Comparison of ENCODE assay signal across 18 cellular contexts in the genomic region with DNA sequence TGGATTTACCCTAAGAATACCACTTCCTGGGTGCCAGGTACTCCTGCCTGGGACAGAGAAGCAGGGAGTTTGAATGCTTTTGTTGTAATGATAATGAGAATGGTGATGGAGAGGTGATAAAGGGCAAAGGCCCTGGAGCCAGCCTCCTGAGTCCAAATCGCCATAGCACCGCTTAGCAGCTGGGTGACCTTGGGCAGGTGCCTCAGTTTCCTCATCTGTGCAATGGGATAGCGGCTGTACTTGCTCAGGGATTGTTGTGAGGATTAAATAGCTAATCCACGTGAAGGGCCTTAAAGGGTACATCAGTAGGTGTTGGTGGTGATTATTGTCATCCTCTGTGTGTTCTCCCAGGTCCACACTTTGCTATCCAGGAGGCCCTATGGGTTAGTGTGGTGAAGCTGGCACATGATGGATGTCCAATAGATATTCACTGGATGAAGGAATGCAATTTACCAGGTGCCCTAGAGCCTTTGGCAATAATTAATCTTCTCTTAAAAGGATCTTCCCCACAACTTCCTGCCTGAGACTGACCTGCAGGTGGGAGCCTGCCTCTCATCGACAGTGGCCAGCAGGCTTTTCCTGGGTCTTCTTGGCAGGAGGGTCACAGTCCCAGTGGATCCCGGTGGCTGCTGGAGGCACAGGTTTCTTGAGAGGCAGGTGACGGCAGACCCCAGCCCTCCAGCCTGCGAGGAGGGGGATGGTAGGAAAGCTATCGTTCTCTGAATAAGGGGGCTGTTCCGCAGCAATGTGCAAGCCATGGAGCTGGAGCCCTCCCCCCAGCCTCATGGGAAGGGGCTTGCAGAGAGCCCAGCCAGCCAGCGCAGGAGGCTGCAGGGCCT.
DNase-seq lines count a peak whose midpoint lies in the region; ATAC-seq, FAIRE-seq and TF ChIP-seq lines count a peak whose summit lies in the region.
"Had no signal": no experiment of that assay in that cellular context is flagged by ENCODE, and none has a peak within 500 bp of the region (broad histone marks: within the 10 kb centered on the region; RNA-seq: fewer than 3 reads in every experiment).

No MANE protein-coding gene starts in this region.

- H3K4me3 ChIP-seq in kidney (ENCODE audit: low read length in 2 of 2) (no peak overlapping the region), sigmoid colon (no peak overlapping the region), trophoblast cell (ENCODE audit: low read depth, low read length) (no peak overlapping the region)
- H3K4me3 ChIP-seq: HAP-1, SJCRH30 had no signal

- no peaks in the 10 kb centered on the region for H3K79me2 ChIP-seq in trophoblast cell (ENCODE audit: control insufficient read depth, insufficient read depth, low read length, poor library complexity)

- H3K4me3 Mint-ChIP-seq in WTC11: no peak overlapping the region
- H3K4me3 Mint-ChIP-seq in Calu3 (ENCODE audit: low read depth, unreplicated experiment): no peak overlapping the region

- ATAC-seq in WTC11 (0 out of 2 replicates have a peak, but pooled peaks have one; percentile 13), HG02759 (IDR thresholded peaks at IDR 0.05; ENCODE audit: unreplicated experiment) (no peak)
- ATAC-seq: left colon had no signal

- POLR2A ChIA-PET in WTC11 (lab: Charles Lee): no interaction called here

- no peak overlapping the region for H2BK12ac ChIP-seq in trophoblast cell (ENCODE audit: low read length)

- H3K27ac ChIP-seq in kidney (ENCODE audit: low read depth in 2 of 2, low read length in 2 of 2) (no peak overlapping the region), sigmoid colon (no peak overlapping the region), trophoblast cell (ENCODE audit: low read depth, low read length) (no peak overlapping the region)
- H3K27ac ChIP-seq: HL-60 had no signal

- TF ChIP-seq EP300 in sigmoid colon (IDR thresholded peaks at IDR 0.05): no peak

- TF ChIP-seq CTCF in D721Med (IDR thresholded peaks at IDR 0.05; ENCODE audit: insufficient read depth, missing control alignments) (no peak), WTC11 (IDR thresholded peaks at IDR 0.05) (no peak), kidney (IDR thresholded peaks at IDR 0.05; ENCODE audit: borderline replicate concordance, extremely low read depth, insufficient read depth) (no peak), sigmoid colon (IDR thresholded peaks at IDR 0.05) (no peak), Calu3 (IDR thresholded peaks at IDR 0.05; ENCODE audit: unreplicated experiment) (no peak)

- BruUV-seq in Calu3 (replicated peaks; lab: Mats Ljungman, UMichigan): no TSS peak

- H3K23ac ChIP-seq in trophoblast cell (ENCODE audit: low read length): no peak overlapping the region

- H3K27me3 ChIP-seq in sigmoid colon: no peaks in the 10 kb centered on the region
- no peaks in the 10 kb centered on the region for H3K27me3 ChIP-seq in trophoblast cell (ENCODE audit: insufficient read depth, low read length)
- H3K27me3 ChIP-seq: SJCRH30 had no signal

- TF ChIP-seq POLR2A in sigmoid colon (IDR thresholded peaks at IDR 0.05): no peak

- no peak overlapping the region for H3K14ac ChIP-seq in trophoblast cell (ENCODE audit: low read length)

- H3K4me1 ChIP-seq in kidney (ENCODE audit: control insufficient read depth in 1 of 2, insufficient read depth in 1 of 2, low read depth in 1 of 2, low read length in 2 of 2): peaks cover 0 to 2% of the 10 kb centered on the region in 2 donors
- peaks cover 0 to 73% (median 67%) of the 10 kb centered on the region in 4 donors for H3K4me1 ChIP-seq in sigmoid colon
- H3K4me1 ChIP-seq in trophoblast cell (ENCODE audit: control insufficient read depth in 1 of 2, insufficient read depth in 2 of 2, low read length in 2 of 2): no peaks in the 10 kb centered on the region
- H3K4me1 ChIP-seq: HAP-1 had no signal

- no peak overlapping the region for H3K27ac Mint-ChIP-seq in WTC11
- H3K27ac Mint-ChIP-seq in Calu3 (ENCODE audit: unreplicated experiment): no peak overlapping the region

- no peaks in the 10 kb centered on the region for H3K79me1 ChIP-seq in trophoblast cell (ENCODE audit: low read length)

- intact Hi-C loops in kidney (cut with DNase I): no loop called here
- intact Hi-C loops in sigmoid colon (cut with DNase I): no loop called here
- intact Hi-C loops in Calu3 (cut with micrococcal nuclease; ENCODE audit: unreplicated experiment): no loop called here

- H3K4me1 Mint-ChIP-seq in WTC11: peaks cover 17% of the 10 kb centered on the region
- H3K4me1 Mint-ChIP-seq in Calu3 (ENCODE audit: low read depth, unreplicated experiment): no peaks in the 10 kb centered on the region

- H3K9me3 ChIP-seq in kidney (ENCODE audit: control insufficient read depth in 1 of 2, low read length in 2 of 2): no peaks in the 10 kb centered on the region
- no peaks in the 10 kb centered on the region for H3K9me3 ChIP-seq in sigmoid colon
- H3K9me3 ChIP-seq in trophoblast cell (ENCODE audit: insufficient read depth, low read depth, low read length): peaks cover 2% of the 10 kb centered on the region
- H3K9me3 ChIP-seq: HAP-1, SJCRH30 had no signal

- H3K4ac ChIP-seq in trophoblast cell (ENCODE audit: low read depth, low read length): no peak overlapping the region

- no peaks in the 10 kb centered on the region for H3K36me3 Mint-ChIP-seq in WTC11
- H3K36me3 Mint-ChIP-seq in Calu3 (ENCODE audit: insufficient read depth, unreplicated experiment): peaks cover 4% of the 10 kb centered on the region

- H3K9ac ChIP-seq in kidney (ENCODE audit: low read length in 2 of 2): no peak overlapping the region
- no peak overlapping the region for H3K9ac ChIP-seq in trophoblast cell (ENCODE audit: low read length)

- CTCF ChIA-PET in WTC11 (lab: Charles Lee) (interaction anchor here (1.1 to 2.0 kb wide), 2 partner anchors 21 to 35 kb away, joined by 3 to 4 read pairs; no protein-coding TSS in a partner anchor), Calu3 (lab: Charles Lee) (no interaction called here)

- H3K9me3 Mint-ChIP-seq in WTC11: no peaks in the 10 kb centered on the region
- no peaks in the 10 kb centered on the region for H3K9me3 Mint-ChIP-seq in Calu3 (ENCODE audit: low read depth, unreplicated experiment)

- H4K91ac ChIP-seq in trophoblast cell (ENCODE audit: low read depth, low read length): no peak overlapping the region

- DNase-seq in D721Med (ENCODE audit: insufficient read length, low spot score) (peak; percentile 7), WTC11 (ENCODE audit: low spot score) (no peak), kidney (peak; percentile 54), sigmoid colon (peak; percentile 60), Calu3 (no peak), trophoblast cell (no peak), GDM1 (lab: John Stamatoyannopoulos, UW) (no peak)
- DNase-seq: activated naive CD4-positive, alpha-beta T cell treated with anti-CD3 and anti-CD28 coated beads, Interleukin-2, amount 50 U/mL, for 16 hours; foreskin fibroblast; left colon; NCI-H2029; NCI-H510A; occipital lobe; SJCRH30 had no signal

- H3K36me3 ChIP-seq in kidney (ENCODE audit: control insufficient read depth in 1 of 2, insufficient read depth in 2 of 2, low read length in 2 of 2): no peaks in the 10 kb centered on the region
- no peaks in the 10 kb centered on the region for H3K36me3 ChIP-seq in sigmoid colon
- no peaks in the 10 kb centered on the region for H3K36me3 ChIP-seq in trophoblast cell (ENCODE audit: control insufficient read depth in 1 of 2, insufficient read depth in 2 of 2, low read length in 2 of 2)
- H3K36me3 ChIP-seq: HAP-1, SJCRH30 had no signal

- H4K8ac ChIP-seq in trophoblast cell (ENCODE audit: low read depth, low read length): no peak overlapping the region

- H4K12ac ChIP-seq in trophoblast cell (ENCODE audit: low read depth, low read length): no peak overlapping the region

- no peak for FAIRE-seq in D721Med (lab: Jason Lieb, UNC)
- no peak for FAIRE-seq in kidney (lab: Jason Lieb, UNC)
- FAIRE-seq: colon had no signal

- H3K27me3 Mint-ChIP-seq in WTC11 (ENCODE audit: low read depth) (no peaks in the 10 kb centered on the region), Calu3 (ENCODE audit: unreplicated experiment) (peaks cover 59% of the 10 kb centered on the region)

- no peak overlapping the region for H2AK5ac ChIP-seq in trophoblast cell (ENCODE audit: low read length)

- H2BK5ac ChIP-seq in trophoblast cell (ENCODE audit: low read depth, low read length, poor library complexity): no peak overlapping the region

- WGBS in sigmoid colon, 2 donors: 86 to 90% methylated on average over 11 of the region's 11 CpGs
- no CpG with 5 or more reads among the region's 11 CpGs for WGBS in trophoblast cell (ENCODE audit: extremely low coverage, insufficient coverage, insufficient read length)

- H3K18ac ChIP-seq in trophoblast cell (ENCODE audit: low read length): no peak overlapping the region

- no peak overlapping the region for H2AFZ ChIP-seq in trophoblast cell (ENCODE audit: insufficient read depth, low read length, poor library complexity)

- no peak overlapping the region for H2BK120ac ChIP-seq in trophoblast cell (ENCODE audit: insufficient read depth, low read length, poor library complexity)

- no peak overlapping the region for H3K4me2 ChIP-seq in trophoblast cell (ENCODE audit: low read length)

TF ChIP-seq in WTC11, 78 proteins besides CTCF, POLR2A, EP300 and RAD21:
- TF ChIP-seq ZNF423 (CRISPR knock-in tag; IDR thresholded peaks at IDR 0.05) (peak; percentile 39; the same call in 1 of the 2 replicates), ZNF121 (CRISPR knock-in tag; IDR thresholded peaks at IDR 0.05) (no peak)

Comparison
In these comparisons a context has a peak if more than half of its experiments do, and no peak if none do; other contexts are left out.
1. DNase-seq: peak in D721Med (single experiment), kidney (single experiment) and sigmoid colon (single experiment); none in WTC11 (single experiment), Calu3 (single experiment), trophoblast cell (0 of 2) and GDM1 (single experiment).